In genomic region chrX:10095698-10096432, GRCh38 we compare ENCODE assay signal across 15 cellular contexts.
DNase-seq lines count a peak whose midpoint lies in the region; ATAC-seq and TF ChIP-seq lines count a peak whose summit lies in the region.
"Had no signal": no experiment of that assay in that cellular context is flagged by ENCODE, and none has a peak within 500 bp of the region (broad histone marks: within the 10 kb centered on the region; RNA-seq: fewer than 3 reads in every experiment).

No MANE protein-coding gene starts in this region.

- peaks cover 28% of the 10 kb centered on the region for H3K36me3 Mint-ChIP-seq in activated naive CD4-positive, alpha-beta T cell treated with anti-CD3 and anti-CD28 coated beads, Interleukin-2, amount 10 ng/mL, durations not matched to agents 7 days and 5 days
- no peaks in the 10 kb centered on the region for H3K36me3 Mint-ChIP-seq in IgD-negative memory B cell
- H3K36me3 Mint-ChIP-seq in activated naive CD8-positive, alpha-beta T cell: no peaks in the 10 kb centered on the region

- H3K27me3 Mint-ChIP-seq in activated naive CD4-positive, alpha-beta T cell treated with anti-CD3 and anti-CD28 coated beads, Interleukin-2, amount 10 ng/mL, durations not matched to agents 7 days and 5 days: no peaks in the 10 kb centered on the region
- no peaks in the 10 kb centered on the region for H3K27me3 Mint-ChIP-seq in IgD-negative memory B cell
- no peaks in the 10 kb centered on the region for H3K27me3 Mint-ChIP-seq in activated naive CD8-positive, alpha-beta T cell

- no TSS peak for BruUV-seq in A673 (replicated peaks; lab: Mats Ljungman, UMichigan)

- no peak overlapping the region for H3K4me3 Mint-ChIP-seq in activated naive CD4-positive, alpha-beta T cell treated with anti-CD3 and anti-CD28 coated beads, Interleukin-2, amount 10 ng/mL, durations not matched to agents 7 days and 5 days
- H3K4me3 Mint-ChIP-seq in IgD-negative memory B cell: peak overlapping the region in 2 of 4 donors; percentile 79
- H3K4me3 Mint-ChIP-seq in activated naive CD8-positive, alpha-beta T cell: peak overlapping the region; percentile 1

- no peak overlapping the region for H3K27ac ChIP-seq in A673 (ENCODE audit: low read depth, low read length, poor library complexity, severe bottlenecking)
- H3K27ac ChIP-seq: thoracic aorta had no signal

- TF ChIP-seq CTCF in A673 (conservative IDR thresholded peaks at IDR 0.05; ENCODE audit: low read depth, low read length): no peak

- POLR2A ChIA-PET in A673 (lab: Charles Lee; ENCODE audit: low non-redundant PET): no interaction called here

- CTCF ChIA-PET in activated naive CD4-positive, alpha-beta T cell treated with anti-CD3 and anti-CD28 coated beads, Interleukin-2, amount 10 ng/mL, durations not matched to agents 7 days and 5 days (lab: Charles Lee): interaction anchor here (1.3 to 1.5 kb wide), 2 partner anchors 15 to 25 kb away, joined by 3 read pairs; no protein-coding TSS in a partner anchor
- CTCF ChIA-PET in A673 (lab: Charles Lee): no interaction called here

- ATAC-seq in stimulated activated naive CD8-positive, alpha-beta T cell treated with anti-CD3 and anti-CD28 coated beads, Interleukin-15, Interleukin-2, amounts not matched to agents 100 U/mL and 50 U/mL, for 24 hours: peak; percentile 56

- peaks cover 4% of the 10 kb centered on the region for H3K36me3 ChIP-seq in A673 (ENCODE audit: insufficient read depth, low read length, poor library complexity, severe bottlenecking)

- no peaks in the 10 kb centered on the region for H3K27me3 ChIP-seq in A673 (replicated peaks; ENCODE audit: insufficient read depth, low read depth, low read length, poor library complexity)

- no peaks in the 10 kb centered on the region for H3K9me3 Mint-ChIP-seq in activated naive CD4-positive, alpha-beta T cell treated with anti-CD3 and anti-CD28 coated beads, Interleukin-2, amount 10 ng/mL, durations not matched to agents 7 days and 5 days
- peaks cover 0 to 5% (median 0%) of the 10 kb centered on the region in 3 donors for H3K9me3 Mint-ChIP-seq in IgD-negative memory B cell
- H3K9me3 Mint-ChIP-seq in activated naive CD8-positive, alpha-beta T cell (ENCODE audit: low read depth): no peaks in the 10 kb centered on the region

- peaks cover 47% of the 10 kb centered on the region for H3K4me1 Mint-ChIP-seq in activated naive CD4-positive, alpha-beta T cell treated with anti-CD3 and anti-CD28 coated beads, Interleukin-2, amount 10 ng/mL, durations not matched to agents 7 days and 5 days
- peaks cover 9 to 17% (median 15%) of the 10 kb centered on the region in 3 donors for H3K4me1 Mint-ChIP-seq in IgD-negative memory B cell
- peaks cover 51% of the 10 kb centered on the region for H3K4me1 Mint-ChIP-seq in activated naive CD8-positive, alpha-beta T cell (ENCODE audit: low read depth)

- H3K27ac Mint-ChIP-seq in activated naive CD4-positive, alpha-beta T cell treated with anti-CD3 and anti-CD28 coated beads, Interleukin-2, amount 10 ng/mL, durations not matched to agents 7 days and 5 days: peak overlapping the region; percentile 72
- H3K27ac Mint-ChIP-seq in IgD-negative memory B cell: peak overlapping the region in 2 of 3 donors; percentile 47 to 51
- H3K27ac Mint-ChIP-seq in activated naive CD8-positive, alpha-beta T cell: peak overlapping the region; percentile 73

- DNase-seq in activated naive CD4-positive, alpha-beta T cell treated with anti-CD3 and anti-CD28 coated beads, Interleukin-2, amount 10 ng/mL, durations not matched to agents 7 days and 5 days: no peak
- DNase-seq in activated naive CD4-positive, alpha-beta T cell treated with anti-CD3 and anti-CD28 coated beads, Interleukin-2, amount 50 U/mL, for 16 hours: no peak
- DNase-seq in stimulated activated naive CD8-positive, alpha-beta T cell treated with anti-CD3 and anti-CD28 coated beads, Interleukin-15, Interleukin-2, amounts not matched to agents 100 U/mL and 50 U/mL, for 24 hours: no peak
- no peak for DNase-seq in NCI-H774 (lab: John Stamatoyannopoulos, UW)
- DNase-seq in A673 (ENCODE audit: low spot score): no peak
- DNase-seq in SHP77 treated with DMSO at 0.1 percent for 48 hours (lab: John Stamatoyannopoulos, UW): no peak
- DNase-seq: amniotic stem cell, DMS79, NCI-H1092, NCI-H1930, NCI-H748 treated with DMSO at 0.1 percent for 48 hours, nucleus accumbens had no signal

- no peaks in the 10 kb centered on the region for H3K4me1 ChIP-seq in A673 (ENCODE audit: insufficient read depth, low read length, poor library complexity, severe bottlenecking)

- no peaks in the 10 kb centered on the region for H3K9me3 ChIP-seq in A673 (ENCODE audit: low read depth, low read length, poor library complexity, severe bottlenecking)
- H3K9me3 ChIP-seq: thoracic aorta had no signal

- no peak overlapping the region for H3K4me3 ChIP-seq in A673 (ENCODE audit: low read depth, low read length, poor library complexity, severe bottlenecking)
- H3K4me3 ChIP-seq: thoracic aorta had no signal

- intact Hi-C loops in A673 (cut with micrococcal nuclease; ENCODE audit: unreplicated experiment): no loop called here
